20 cellular contexts compared by ENCODE assay signal in genomic region chr17:75551276-75551675, GRCh38. TPM values are rescaled to one million over a fixed set of nuclear protein-coding genes. Genes with fewer than 3 reads are reported as not detected.
DNase-seq lines count a peak whose midpoint lies in the region; ATAC-seq and TF ChIP-seq lines count a peak whose summit lies in the region.
"Had no signal": no experiment of that assay in that cellular context is flagged by ENCODE, and none has a peak within 500 bp of the region (broad histone marks: within the 10 kb centered on the region; RNA-seq: fewer than 3 reads in every experiment).

No MANE protein-coding gene starts in this region.

- no peaks in the 10 kb centered on the region for H3K9me3 ChIP-seq in WERI-Rb-1 (ENCODE audit: severe bottlenecking)
- H3K9me3 ChIP-seq in mucosa of stomach (ENCODE audit: control insufficient read depth, low read length): no peaks in the 10 kb centered on the region
- H3K9me3 ChIP-seq: SJSA1, uterus had no signal

- H3K36me3 Mint-ChIP-seq in stimulated activated naive B cell treated with anti-CD40 and anti-IgM and Interleukin-4, amounts not matched to agents 10 μg/mL and 1 μg/mL and 100 μg/mL, for 72 hours: no peaks in the 10 kb centered on the region
- no peaks in the 10 kb centered on the region for H3K36me3 Mint-ChIP-seq in activated naive CD4-positive, alpha-beta T cell treated with anti-CD3 and anti-CD28 coated beads, Interleukin-2, amount 50 U/mL, for 72 hours
- H3K36me3 Mint-ChIP-seq: natural killer cell had no signal

- no peaks in the 10 kb centered on the region for H3K27me3 Mint-ChIP-seq in stimulated activated naive B cell treated with anti-CD40 and anti-IgM and Interleukin-4, amounts not matched to agents 10 μg/mL and 1 μg/mL and 100 μg/mL, for 72 hours
- H3K27me3 Mint-ChIP-seq: activated CD4-positive, alpha-beta memory T cell treated with anti-CD3 and anti-CD28 coated beads, Interleukin-2, amount 10 ng/mL, durations not matched to agents 7 days and 5 days; CD8-positive, alpha-beta memory T cell had no signal

- DNase-seq in A172 (ENCODE audit: low spot score): peak; percentile 17
- DNase-seq in WERI-Rb-1: peak; percentile 19
- no peak for DNase-seq in stimulated activated naive B cell treated with anti-CD40 and anti-IgM and Interleukin-4, amounts not matched to agents 10 μg/mL and 1 μg/mL and 100 μg/mL, for 72 hours
- no peak for DNase-seq in activated naive CD4-positive, alpha-beta T cell treated with anti-CD3 and anti-CD28 coated beads, Interleukin-2, amount 50 U/mL, for 72 hours (ENCODE audit: low spot score in 2 of 2)
- no peak for DNase-seq in GM10248 (ENCODE audit: extremely low spot score)
- DNase-seq: ACHN; activated CD4-positive, alpha-beta memory T cell treated with anti-CD3 and anti-CD28 coated beads, Interleukin-2, amount 10 ng/mL, durations not matched to agents 7 days and 5 days; CD8-positive, alpha-beta memory T cell; cortex of kidney; GF-D8; Kasumi-1; natural killer cell; NCI-H1417 treated with DMSO at 0.1 percent for 48 hours; right cardiac atrium; stimulated activated CD4-positive, alpha-beta T cell treated with anti-CD3 and anti-CD28 coated beads, Interleukin-4, amount 100 ng/mL, for 1 hour; uterus had no signal

- ATAC-seq in stimulated activated naive B cell treated with anti-CD40 and anti-IgM and Interleukin-4, amounts not matched to agents 10 μg/mL and 1 μg/mL and 100 μg/mL, for 72 hours (replicated peaks): no peak
- ATAC-seq in activated naive CD4-positive, alpha-beta T cell treated with anti-CD3 and anti-CD28 coated beads, Interleukin-2, amount 50 U/mL, for 72 hours: no peak
- ATAC-seq: esophagus mucosa, natural killer cell, right cardiac atrium had no signal

- H3K27ac Mint-ChIP-seq in stimulated activated naive B cell treated with anti-CD40 and anti-IgM and Interleukin-4, amounts not matched to agents 10 μg/mL and 1 μg/mL and 100 μg/mL, for 72 hours: no peak overlapping the region
- H3K27ac Mint-ChIP-seq in activated naive CD4-positive, alpha-beta T cell treated with anti-CD3 and anti-CD28 coated beads, Interleukin-2, amount 50 U/mL, for 72 hours: peak overlapping the region in 1 of 2 donors; percentile 39
- H3K27ac Mint-ChIP-seq: activated CD4-positive, alpha-beta memory T cell treated with anti-CD3 and anti-CD28 coated beads, Interleukin-2, amount 10 ng/mL, durations not matched to agents 7 days and 5 days; activated T-helper 2 cell treated with anti-CD3 and anti-CD28 coated beads, Interferon-gamma antibody, Interleukin-2, Interleukin-4, amounts not matched to agents 10 μg/mL and 5 μg/mL and 100 μg/mL, durations not matched to agents 14 hours and 24 hours and 36 hours had no signal

- no peak for TF ChIP-seq CTCF in WERI-Rb-1 (IDR thresholded peaks at IDR 0.05; ENCODE audit: low read depth, low read length)
- no peak for TF ChIP-seq CTCF in GM10248 (IDR thresholded peaks at IDR 0.05; ENCODE audit: control extremely low read depth, extremely low read depth, low read depth, missing control alignments)

- H3K36me3 ChIP-seq in WERI-Rb-1 (peaks cover 78% of the 10 kb centered on the region), mucosa of stomach (ENCODE audit: control insufficient read depth, insufficient read depth, low read length) (peaks cover 7% of the 10 kb centered on the region)
- H3K36me3 ChIP-seq: SJSA1, uterus had no signal

- H3K4me3 Mint-ChIP-seq in stimulated activated naive B cell treated with anti-CD40 and anti-IgM and Interleukin-4, amounts not matched to agents 10 μg/mL and 1 μg/mL and 100 μg/mL, for 72 hours: no peak overlapping the region
- H3K4me3 Mint-ChIP-seq: activated CD4-positive, alpha-beta memory T cell treated with anti-CD3 and anti-CD28 coated beads, Interleukin-2, amount 10 ng/mL, durations not matched to agents 7 days and 5 days; CD8-positive, alpha-beta memory T cell; natural killer cell had no signal

- no peak overlapping the region for H3K27ac ChIP-seq in WERI-Rb-1
- H3K27ac ChIP-seq: SJSA1, uterus had no signal

- H3K4me3 ChIP-seq in WERI-Rb-1 (ENCODE audit: low read depth, low read length) (no peak overlapping the region), mucosa of stomach (ENCODE audit: low read length) (no peak overlapping the region)
- H3K4me3 ChIP-seq: SJSA1, uterus had no signal

- H3K4me1 Mint-ChIP-seq in stimulated activated naive B cell treated with anti-CD40 and anti-IgM and Interleukin-4, amounts not matched to agents 10 μg/mL and 1 μg/mL and 100 μg/mL, for 72 hours: no peaks in the 10 kb centered on the region
- H3K4me1 Mint-ChIP-seq: CD8-positive, alpha-beta memory T cell had no signal

- H3K27me3 ChIP-seq in WERI-Rb-1 (ENCODE audit: insufficient read depth, low read depth, severe bottlenecking): no peaks in the 10 kb centered on the region
- no peaks in the 10 kb centered on the region for H3K27me3 ChIP-seq in mucosa of stomach (ENCODE audit: control insufficient read depth, insufficient read depth, low read length)
- H3K27me3 ChIP-seq: uterus had no signal

- H3K4me1 ChIP-seq in mucosa of stomach (ENCODE audit: control insufficient read depth, insufficient read depth, low read length): peaks cover 67% of the 10 kb centered on the region
- H3K4me1 ChIP-seq: uterus had no signal

- H3K9me3 Mint-ChIP-seq in stimulated activated naive B cell treated with anti-CD40 and anti-IgM and Interleukin-4, amounts not matched to agents 10 μg/mL and 1 μg/mL and 100 μg/mL, for 72 hours: no peaks in the 10 kb centered on the region
- H3K9me3 Mint-ChIP-seq in activated naive CD4-positive, alpha-beta T cell treated with anti-CD3 and anti-CD28 coated beads, Interleukin-2, amount 50 U/mL, for 72 hours: no peaks in the 10 kb centered on the region
- H3K9me3 Mint-ChIP-seq: activated CD4-positive, alpha-beta memory T cell treated with anti-CD3 and anti-CD28 coated beads, Interleukin-2, amount 10 ng/mL, durations not matched to agents 7 days and 5 days; activated T-helper 2 cell treated with anti-CD3 and anti-CD28 coated beads, Interferon-gamma antibody, Interleukin-2, Interleukin-4, amounts not matched to agents 10 μg/mL and 5 μg/mL and 100 μg/mL, durations not matched to agents 14 hours and 24 hours and 36 hours; CD8-positive, alpha-beta memory T cell; natural killer cell had no signal

- POLR2A ChIA-PET in GM10248 (lab: Yijun Ruan, JAX): no interaction called here

- CTCF ChIA-PET in GM10248 (lab: Yijun Ruan, JAX): interaction anchor here (0.8 to 1.4 kb wide), 3 partner anchors 10 to 126 kb away, joined by 3 read pairs; no protein-coding TSS in a partner anchor

- H3K9ac ChIP-seq in mucosa of stomach (ENCODE audit: low read length): peak overlapping the region; percentile 43

RNA-seq across cellular contexts. Expression of gene LLGL2, which starts 25.8 kb away (rescaled TPM):
- total RNA-seq in A172 (2014; rRNA removed; shearing (Covaris generic)): 1.6 and 4.0 TPM in 2 replicates
- 10 to 100 TPM; 12.0 to 12.8 TPM for total RNA-seq in activated naive CD4-positive, alpha-beta T cell treated with anti-CD3 and anti-CD28 coated beads, Interleukin-2, amount 50 U/mL, for 72 hours

RNA-seq across cellular contexts. Expression of gene TSEN54, which starts 34.9 kb away (rescaled TPM):
- total RNA-seq in A172 (2014; rRNA removed; shearing (Covaris generic)): 43.9 and 48.6 TPM in 2 replicates
- total RNA-seq in activated naive CD4-positive, alpha-beta T cell treated with anti-CD3 and anti-CD28 coated beads, Interleukin-2, amount 50 U/mL, for 72 hours: 10 to 100 TPM; 26.8 to 45.5 TPM

RNA-seq across cellular contexts. Expression of gene CASKIN2, which starts 35.9 kb away (rescaled TPM):
- 8.4 and 10.8 TPM in 2 replicates for total RNA-seq in A172 (2014; rRNA removed; shearing (Covaris generic))
- 1 to 10 TPM; 1.7 to 3.5 TPM for total RNA-seq in activated naive CD4-positive, alpha-beta T cell treated with anti-CD3 and anti-CD28 coated beads, Interleukin-2, amount 50 U/mL, for 72 hours

RNA-seq across cellular contexts. Expression of gene MYO15B, which starts 36.3 kb away (rescaled TPM):
- 7.1 and 9.6 TPM in 2 replicates for total RNA-seq in A172 (2014; rRNA removed; shearing (Covaris generic))
- 10 to 100 TPM; 38.4 to 45.0 TPM for total RNA-seq in activated naive CD4-positive, alpha-beta T cell treated with anti-CD3 and anti-CD28 coated beads, Interleukin-2, amount 50 U/mL, for 72 hours

Comparison
In these comparisons a context has a peak if more than half of its experiments do, and no peak if none do; other contexts are left out.
1. DNase-seq: peak in A172 (single experiment) and WERI-Rb-1 (single experiment); none in stimulated activated naive B cell treated with anti-CD40 and anti-IgM and Interleukin-4, amounts not matched to agents 10 μg/mL and 1 μg/mL and 100 μg/mL, for 72 hours (single experiment), activated naive CD4-positive, alpha-beta T cell treated with anti-CD3 and anti-CD28 coated beads, Interleukin-2, amount 50 U/mL, for 72 hours (0 of 2) and GM10248 (single experiment).